ENCODE assay signal across 19 cellular contexts in the genomic region with DNA sequence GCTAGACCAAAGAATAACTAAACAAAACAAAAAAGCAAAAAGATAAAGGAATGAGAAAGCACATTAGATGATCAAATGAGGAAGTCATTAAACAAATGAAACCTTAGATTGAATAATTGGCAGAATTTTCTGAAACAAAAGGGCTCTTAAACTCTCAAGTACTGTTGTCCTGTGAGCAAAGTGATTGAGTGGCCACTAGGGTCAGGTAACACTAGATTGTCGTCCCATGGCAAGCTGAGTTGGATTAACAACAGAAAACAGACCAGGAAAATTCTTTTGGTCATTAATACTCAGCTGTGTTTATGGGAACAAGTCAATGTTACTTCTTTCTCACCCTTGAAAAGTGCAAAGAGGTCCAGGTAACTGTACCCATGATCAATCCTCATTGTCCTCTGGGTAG.
DNase-seq lines count a peak whose midpoint lies in the region; ATAC-seq, FAIRE-seq and TF ChIP-seq lines count a peak whose summit lies in the region.
"Had no signal": no experiment of that assay in that cellular context is flagged by ENCODE, and none has a peak within 500 bp of the region (broad histone marks: within the 10 kb centered on the region; RNA-seq: fewer than 3 reads in every experiment).

No MANE protein-coding gene starts in this region.

- no peak overlapping the region for H3K9ac ChIP-seq in H9 (ENCODE audit: extremely low read depth, insufficient read length, low read length)
- no peak overlapping the region for H3K9ac ChIP-seq in GM12878 (ENCODE audit: control insufficient read depth, insufficient read depth, low read length)
- H3K9ac ChIP-seq in neuronal stem cell (ENCODE audit: low read depth, low read length, poor library complexity), result no peak overlapping the region

- no peak overlapping the region for H4K5ac ChIP-seq in H9 (ENCODE audit: insufficient read length, low read depth, low read length)

- H2BK15ac ChIP-seq in H9 (ENCODE audit: low read depth, low read length) (no peak overlapping the region), neuronal stem cell (ENCODE audit: low read length) (no peak overlapping the region)

- H4K8ac ChIP-seq in H9 (replicated peaks; ENCODE audit: insufficient read length, low read depth, low read length) (no peak overlapping the region), neuronal stem cell (ENCODE audit: low read depth, low read length) (no peak overlapping the region)

- no peak overlapping the region for H3K4me2 ChIP-seq in H9 (ENCODE audit: insufficient read depth, insufficient read length, low read length)
- no peak overlapping the region for H3K4me2 ChIP-seq in GM12878 (ENCODE audit: control insufficient read depth, insufficient read depth)
- H3K4me2 ChIP-seq in neuronal stem cell (ENCODE audit: insufficient read depth, low read length, poor library complexity, severe bottlenecking), result no peak overlapping the region

- peaks cover 8% of the 10 kb centered on the region in 2 experiments for H3K9me3 Mint-ChIP-seq in H9
- H3K9me3 Mint-ChIP-seq in activated T-cell treated with anti-CD3 and anti-CD28 coated beads, Interleukin-2, amount 50 U/mL, for 72 hours, result peaks cover 0 to 2% of the 10 kb centered on the region in 2 donors

- no peak overlapping the region for H3K56ac ChIP-seq in H9 (ENCODE audit: insufficient read length, low read depth, low read length)

- H2AFZ ChIP-seq in H9 (ENCODE audit: low read length), result no peak overlapping the region
- H2AFZ ChIP-seq in GM12878 (ENCODE audit: control insufficient read depth, low read depth, low read length), result no peak overlapping the region
- H2AFZ ChIP-seq in neuronal stem cell (ENCODE audit: low read length), result peak overlapping the region; percentile 0

- H2AK5ac ChIP-seq in H9 (ENCODE audit: insufficient read length, low read length) (no peak overlapping the region), neuronal stem cell (ENCODE audit: low read depth, low read length) (no peak overlapping the region)

- in situ Hi-C loops in GM12878 (cut with MboI), result no loop called here

- peak overlapping the region in 1 of 3 experiments; percentile 1; a peak in 2 of 7 replicates for H3K27ac Mint-ChIP-seq in H9
- no peak overlapping the region for H3K27ac Mint-ChIP-seq in activated T-cell treated with anti-CD3 and anti-CD28 coated beads, Interleukin-2, amount 50 U/mL, for 72 hours
- H3K27ac Mint-ChIP-seq: B cell; CD4-positive, alpha-beta T cell; HFFc6 had no signal

- H3K36me3 Mint-ChIP-seq in H9 (ENCODE audit: insufficient read depth in 1 of 3, low read depth in 3 of 3), result peaks cover 0 to 8% (median 3%) of the 10 kb centered on the region in 3 experiments; a peak in 4 of 7 replicates
- no peaks in the 10 kb centered on the region for H3K36me3 Mint-ChIP-seq in activated T-cell treated with anti-CD3 and anti-CD28 coated beads, Interleukin-2, amount 50 U/mL, for 72 hours (ENCODE audit: insufficient read depth in 2 of 2)

- no peaks in the 10 kb centered on the region for H3K27me3 ChIP-seq in H9 (ENCODE audit: insufficient read depth, low read length)
- H3K27me3 ChIP-seq in GM12878 (replicated peaks in 1 of 2; ENCODE audit: control insufficient read depth in 2 of 2, insufficient read depth in 2 of 2, low read length in 1 of 2), result no peaks in the 10 kb centered on the region
- H3K27me3 ChIP-seq in neuronal stem cell (ENCODE audit: control insufficient read depth in 3 of 3, insufficient read depth in 3 of 3, low read depth in 1 of 3, low read length in 3 of 3), result no peaks in the 10 kb centered on the region

- TF ChIP-seq CTCF in H9 (conservative IDR thresholded peaks at IDR 0.05) (peak; percentile 38; the same call in 1 of the 3 replicates), GM12878 (IDR thresholded peaks at IDR 0.05 in 2 of 3, conservative IDR thresholded peaks at IDR 0.05 in 1 of 3; ENCODE audit: control insufficient read depth in 2 of 3, extremely low read depth in 1 of 3, insufficient read depth in 1 of 3, low read depth in 3 of 3, low read length in 3 of 3) (no peak)

- DNase-seq in H9 (no peak), GM12878 (ENCODE audit: low read depth, low spot score) (no peak), left kidney (ENCODE audit: low read depth, low spot score) (peak; percentile 47), neuronal stem cell (ENCODE audit: low spot score) (no peak), pons (ENCODE audit: low spot score) (no peak)
- DNase-seq in activated CD4-positive, CD25-positive, alpha-beta regulatory T cell (lab: John Stamatoyannopoulos, UW), result no peak
- DNase-seq in activated T-cell treated with anti-CD3 and anti-CD28 coated beads, Interleukin-2, amount 50 U/mL, for 72 hours, result no peak
- DNase-seq: C1 segment of cervical spinal cord; Calu3; CD4-positive, alpha-beta T cell; DMS 273 treated with DMSO at 0.1 percent for 48 hours; HCEC 1CT; HFFc6 had no signal

- peaks cover 15 to 22% of the 10 kb centered on the region in 2 experiments for H3K4me1 Mint-ChIP-seq in H9
- no peaks in the 10 kb centered on the region for H3K4me1 Mint-ChIP-seq in activated T-cell treated with anti-CD3 and anti-CD28 coated beads, Interleukin-2, amount 50 U/mL, for 72 hours (ENCODE audit: low read depth)
- H3K4me1 Mint-ChIP-seq: B cell had no signal

- H2BK12ac ChIP-seq in H9 (ENCODE audit: insufficient read length, low read depth, low read length), result no peak overlapping the region
- no peak overlapping the region for H2BK12ac ChIP-seq in neuronal stem cell (ENCODE audit: low read length)

- H3K79me1 ChIP-seq in H9 (ENCODE audit: insufficient read depth, low read depth, low read length, poor library complexity, severe bottlenecking), result no peaks in the 10 kb centered on the region
- H3K79me1 ChIP-seq in neuronal stem cell (ENCODE audit: low read depth, low read length), result no peaks in the 10 kb centered on the region

- H3K23ac ChIP-seq in H9 (ENCODE audit: insufficient read length, low read depth, low read length) (no peak overlapping the region), neuronal stem cell (ENCODE audit: low read depth, low read length, poor library complexity) (no peak overlapping the region)

- no peaks in the 10 kb centered on the region for H3K23me2 ChIP-seq in H9 (ENCODE audit: insufficient read length, low read depth, low read length, poor library complexity, severe bottlenecking)

- RAD21 ChIA-PET in GM12878 (lab: Charles Lee; ENCODE audit: unreplicated experiment), result no interaction called here

- no peak overlapping the region for H3K4me3 Mint-ChIP-seq in H9
- no peak overlapping the region for H3K4me3 Mint-ChIP-seq in activated T-cell treated with anti-CD3 and anti-CD28 coated beads, Interleukin-2, amount 50 U/mL, for 72 hours
- H3K4me3 Mint-ChIP-seq: B cell; CD4-positive, alpha-beta T cell; HFFc6 had no signal

- no peaks in the 10 kb centered on the region for H3K27me3 Mint-ChIP-seq in H9 (ENCODE audit: low read depth)
- H3K27me3 Mint-ChIP-seq in activated T-cell treated with anti-CD3 and anti-CD28 coated beads, Interleukin-2, amount 50 U/mL, for 72 hours (ENCODE audit: low read depth), result no peaks in the 10 kb centered on the region
- H3K27me3 Mint-ChIP-seq: B cell; CD4-positive, alpha-beta T cell had no signal

- H3K79me2 ChIP-seq in H9 (ENCODE audit: insufficient read depth, low read length) (no peaks in the 10 kb centered on the region), GM12878 (ENCODE audit: control insufficient read depth, insufficient read depth, low read length) (no peaks in the 10 kb centered on the region)

- CTCF ChIA-PET in GM12878 (lab: Yijun Ruan, JAX), result no interaction called here

- H3K4me3 ChIP-seq in GM12878, result no peak overlapping the region
- H3K4me3 ChIP-seq in neuronal stem cell (ENCODE audit: low read length in 2 of 2), result no peak overlapping the region

- no peak overlapping the region for H2BK20ac ChIP-seq in H9 (ENCODE audit: low read depth, low read length, poor library complexity, severe bottlenecking)

- SMC1A ChIA-PET in GM12878 (lab: Charles Lee; ENCODE audit: uncharacterized antibody, unreplicated experiment), result no interaction called here

- H3K27ac ChIP-seq in H9 (ENCODE audit: insufficient read length, low read depth, low read length) (no peak overlapping the region), GM12878 (ENCODE audit: control insufficient read depth, insufficient read depth) (no peak overlapping the region), neuronal stem cell (replicated peaks; ENCODE audit: low read length) (no peak overlapping the region)

- H3K4ac ChIP-seq in H9 (ENCODE audit: low read depth, low read length) (no peak overlapping the region), neuronal stem cell (ENCODE audit: low read length) (no peak overlapping the region)

- H3K36me3 ChIP-seq in GM12878 (ENCODE audit: control insufficient read depth in 2 of 2, insufficient read depth in 2 of 2, low read length in 1 of 2), result no peaks in the 10 kb centered on the region
- no peaks in the 10 kb centered on the region for H3K36me3 ChIP-seq in neuronal stem cell (replicated peaks in 1 of 2; ENCODE audit: control insufficient read depth in 2 of 2, insufficient read depth in 2 of 2, low read length in 2 of 2)

- H3K9me3 ChIP-seq in H9 (ENCODE audit: control insufficient read depth, low read depth, low read length) (no peaks in the 10 kb centered on the region), GM12878 (replicated peaks; ENCODE audit: control insufficient read depth, insufficient read depth, low read length) (no peaks in the 10 kb centered on the region), neuronal stem cell (replicated peaks in 1 of 2; ENCODE audit: control insufficient read depth in 2 of 2, insufficient read depth in 1 of 2, low read depth in 1 of 2, low read length in 2 of 2) (no peaks in the 10 kb centered on the region)

- no peak for FAIRE-seq in GM12878 (lab: Jason Lieb, UNC)
- FAIRE-seq: A204.1, GM12891, GM19239, H1, HTR-8/SVneo had no signal

- H3K14ac ChIP-seq in H9 (ENCODE audit: insufficient read depth, low read length) (no peak overlapping the region), neuronal stem cell (ENCODE audit: low read length) (no peak overlapping the region)

- intact Hi-C loops in GM12878 (cut with micrococcal nuclease; ENCODE audit: unreplicated experiment), result no loop called here

- H2BK120ac ChIP-seq in H9 (ENCODE audit: low read depth, low read length, poor library complexity, severe bottlenecking) (no peak overlapping the region), neuronal stem cell (ENCODE audit: low read depth, low read length) (no peak overlapping the region)

- TF ChIP-seq POLR2A in GM12878 (IDR thresholded peaks at IDR 0.05; ENCODE audit: low read depth, low read length), result no peak

- no peak for TF ChIP-seq EP300 in GM12878 (IDR thresholded peaks at IDR 0.05; ENCODE audit: borderline replicate concordance in 1 of 2, control insufficient read depth in 1 of 2, low read depth in 2 of 2, low read length in 2 of 2)

- H3T11ph ChIP-seq in H9 (ENCODE audit: low read length), result no peak overlapping the region

- no peak for ATAC-seq in GM12878
- no peak for ATAC-seq in activated T-cell treated with anti-CD3 and anti-CD28 coated beads, Interleukin-2, amount 50 U/mL, for 72 hours (replicated peaks in 1 of 2)

- no peak for TF ChIP-seq RAD21 in GM12878 (IDR thresholded peaks at IDR 0.05; ENCODE audit: insufficient read depth, low read depth, low read length)

- H3K18ac ChIP-seq in H9 (ENCODE audit: insufficient read length, low read depth, low read length), result no peak overlapping the region
- no peak overlapping the region for H3K18ac ChIP-seq in neuronal stem cell (ENCODE audit: low read length)

- H3K4me1 ChIP-seq in H9 (ENCODE audit: insufficient read depth, low read length), result no peaks in the 10 kb centered on the region
- H3K4me1 ChIP-seq in GM12878 (ENCODE audit: control insufficient read depth, insufficient read depth, low read length), result no peaks in the 10 kb centered on the region
- peaks cover 2 to 12% of the 10 kb centered on the region in 2 donors for H3K4me1 ChIP-seq in neuronal stem cell (ENCODE audit: control insufficient read depth in 2 of 2, insufficient read depth in 1 of 2, low read depth in 1 of 2, low read length in 2 of 2)

- no peaks in the 10 kb centered on the region for H4K20me1 ChIP-seq in H9 (ENCODE audit: control insufficient read depth, insufficient read depth, insufficient read length)
- no peaks in the 10 kb centered on the region for H4K20me1 ChIP-seq in GM12878 (ENCODE audit: control insufficient read depth, insufficient read depth)

- BruUV-seq in GM12878 (replicated peaks; lab: Mats Ljungman, UMichigan), result no TSS peak

- H4K91ac ChIP-seq in H9 (ENCODE audit: insufficient read length, low read depth, low read length) (no peak overlapping the region), neuronal stem cell (ENCODE audit: low read depth, low read length, poor library complexity) (no peak overlapping the region)

- POLR2A ChIA-PET in GM12878 (lab: Charles Lee), result no interaction called here

- H2BK5ac ChIP-seq in H9 (ENCODE audit: insufficient read length, low read length) (no peak overlapping the region), neuronal stem cell (ENCODE audit: low read length) (no peak overlapping the region)

- WGBS in H9 (ENCODE audit: extremely low coverage, insufficient read length, low lambda C conversion rate), result no CpG with 5 or more reads among the region's 1 CpG
- WGBS in GM12878 (ENCODE audit: insufficient coverage, insufficient replicate concordance, low lambda C conversion rate, missing lambda C conversion rate), result 0% methylated on average over 1 of the region's 1 CpG
- WGBS in neuronal stem cell (ENCODE audit: extremely low coverage in 2 of 2, insufficient read length in 2 of 2, insufficient replicate concordance in 1 of 2), 2 donors, result no CpG with 5 or more reads among the region's 1 CpG
